8 cellular contexts compared by ENCODE assay signal in the genomic region with DNA sequence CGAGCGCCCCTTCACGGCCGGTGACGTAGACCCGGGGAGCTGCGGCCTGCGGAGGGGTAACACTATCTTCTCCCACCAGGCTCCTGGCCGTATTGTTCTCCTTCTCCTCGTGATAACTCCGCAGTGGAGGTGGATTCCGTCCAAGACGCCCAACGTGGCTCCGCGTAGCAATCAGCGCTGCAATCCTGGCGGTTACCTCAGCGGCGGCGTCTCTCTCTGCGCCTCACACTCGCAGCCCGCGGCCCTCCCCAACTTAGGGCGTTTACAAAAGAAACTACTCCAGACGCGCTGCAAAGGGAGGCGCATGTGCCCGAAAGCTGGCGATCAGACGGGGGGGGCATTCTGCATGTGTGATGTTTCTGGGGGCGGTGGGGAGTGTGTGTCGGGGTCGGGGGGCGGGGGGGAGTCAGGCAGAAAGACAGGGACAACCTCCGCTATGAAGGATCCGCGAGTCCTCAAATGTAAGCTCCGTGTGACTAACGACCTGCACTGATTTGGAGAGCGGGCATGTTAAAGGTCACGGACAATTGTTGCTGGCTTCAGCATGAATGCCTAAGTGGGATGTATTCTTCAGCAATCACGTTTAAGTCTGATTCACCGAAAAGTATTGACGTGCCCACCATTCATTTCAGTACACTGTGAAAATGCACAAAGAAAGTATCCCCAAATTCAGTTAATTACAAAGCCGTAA. TPM values are rescaled to one million over a fixed set of nuclear protein-coding genes. Genes with fewer than 3 reads are reported as not detected.
A peak's percentile ranks its signal among the peaks of the same experiment; 100 is the strongest.
DNase-seq lines count a peak whose midpoint lies in the region; ATAC-seq and TF ChIP-seq lines count a peak whose summit lies in the region.

No MANE protein-coding gene starts in this region.

- H3K9me3 Mint-ChIP-seq in activated T-helper 17 cell treated with anti-CD3 and anti-CD28 coated beads, Interleukin-2, amount 50 U/mL, for 72 hours, result no peaks in the 10 kb centered on the region

- H3K4me1 Mint-ChIP-seq in activated T-helper 17 cell treated with anti-CD3 and anti-CD28 coated beads, Interleukin-2, amount 50 U/mL, for 72 hours, result peaks cover 8% of the 10 kb centered on the region

- no peak for ATAC-seq in activated T-helper 17 cell treated with anti-CD3 and anti-CD28 coated beads, Interleukin-2, amount 50 U/mL, for 72 hours (replicated peaks)
- no peak for ATAC-seq in HG03571 (IDR thresholded peaks at IDR 0.05; ENCODE audit: unreplicated experiment)

- H3K36me3 ChIP-seq in cardiac muscle cell (no peaks in the 10 kb centered on the region), parathyroid adenoma (ENCODE audit: control insufficient read depth, insufficient read depth, low read length) (no peaks in the 10 kb centered on the region)

- TF ChIP-seq CTCF in GM12865 (IDR thresholded peaks at IDR 0.05; ENCODE audit: insufficient read depth, low read depth, low read length, missing control alignments) (no peak), cardiac muscle cell (IDR thresholded peaks at IDR 0.05; ENCODE audit: low read depth, low read length) (no peak), parathyroid adenoma (IDR thresholded peaks at IDR 0.05) (no peak)

- H3K4me3 Mint-ChIP-seq in activated T-helper 17 cell treated with anti-CD3 and anti-CD28 coated beads, Interleukin-2, amount 50 U/mL, for 72 hours, result peak overlapping the region; percentile 80

- H3K9me3 ChIP-seq in cardiac muscle cell (ENCODE audit: low read depth) (no peaks in the 10 kb centered on the region), parathyroid adenoma (ENCODE audit: control insufficient read depth, low read length) (no peaks in the 10 kb centered on the region)

- H3K27me3 ChIP-seq in cardiac muscle cell (no peaks in the 10 kb centered on the region), parathyroid adenoma (ENCODE audit: control insufficient read depth, insufficient read depth, low read length) (no peaks in the 10 kb centered on the region)

- DNase-seq in GM12865 (ENCODE audit: low read depth) (peak; percentile 31), NCI-H460 (ENCODE audit: extremely low read depth, low read depth) (peak; percentile 63), cardiac muscle cell (ENCODE audit: low read depth in 1 of 2, low spot score in 1 of 2) (peak; percentile 57 to 92), NCI-H1048 (lab: John Stamatoyannopoulos, UW) (no peak), NCI-H524 treated with DMSO at 0.1 percent for 48 hours (lab: John Stamatoyannopoulos, UW) (no peak)

- H3K27me3 Mint-ChIP-seq in activated T-helper 17 cell treated with anti-CD3 and anti-CD28 coated beads, Interleukin-2, amount 50 U/mL, for 72 hours, result no peaks in the 10 kb centered on the region

- H3K27ac ChIP-seq in cardiac muscle cell (no peak overlapping the region), parathyroid adenoma (peak overlapping the region; percentile 51)

- peaks cover 13% of the 10 kb centered on the region for H3K36me3 Mint-ChIP-seq in activated T-helper 17 cell treated with anti-CD3 and anti-CD28 coated beads, Interleukin-2, amount 50 U/mL, for 72 hours (ENCODE audit: low read depth)

- H3K4me2 ChIP-seq in parathyroid adenoma (ENCODE audit: low read length), result peak overlapping the region; percentile 87

- H3K4me3 ChIP-seq in GM12865 (ENCODE audit: low read depth, low read length), result peak overlapping the region; percentile 89
- peak overlapping the region; percentile 48 for H3K4me3 ChIP-seq in cardiac muscle cell
- peak overlapping the region; percentile 72 for H3K4me3 ChIP-seq in parathyroid adenoma (ENCODE audit: low read depth, low read length)

- H2AFZ ChIP-seq in parathyroid adenoma, result peak overlapping the region; percentile 83

- H3K79me2 ChIP-seq in parathyroid adenoma, result no peaks in the 10 kb centered on the region

- H3K4me1 ChIP-seq in cardiac muscle cell (ENCODE audit: low read depth), result no peaks in the 10 kb centered on the region
- peaks cover 3% of the 10 kb centered on the region for H3K4me1 ChIP-seq in parathyroid adenoma

- H3K27ac Mint-ChIP-seq in activated T-helper 17 cell treated with anti-CD3 and anti-CD28 coated beads, Interleukin-2, amount 50 U/mL, for 72 hours, result peak overlapping the region; percentile 52

- H3K9ac ChIP-seq in parathyroid adenoma, result no peak overlapping the region

RNA-seq across cellular contexts. Expression of a gene that starts 1.3 kb away (rescaled TPM):
- total RNA-seq in NCI-H460 (2014; rRNA removed; shearing (Covaris generic)), result 19.3 and 22.5 TPM in 2 replicates
- polyA plus RNA-seq in NCI-H460 (2014; cell fraction: nucleus; rRNA removed), result 11.5 and 19.8 TPM in 2 replicates
- 10 to 100 TPM in 1 of 2 donors, 1 to 10 TPM in 1; 3.7 to 22.8 TPM for total RNA-seq in activated T-helper 17 cell treated with anti-CD3 and anti-CD28 coated beads, Interleukin-2, amount 50 U/mL, for 72 hours
- 44.7 and 78.6 TPM in 2 replicates for total RNA-seq in cardiac muscle cell
- polyA plus RNA-seq in cardiac muscle cell, result 17.0 and 26.2 TPM in 2 replicates

Comparison
In these comparisons a context has a peak if more than half of its experiments do, and no peak if none do; other contexts are left out.
1. DNase-seq: peak in GM12865 (single experiment), NCI-H460 (single experiment) and cardiac muscle cell (2 of 2); none in NCI-H1048 (single experiment) and NCI-H524 treated with DMSO at 0.1 percent for 48 hours (single experiment).
2. Peak in every context shown above with its lines, with median percentiles within 50 percentile points of each other: H3K4me3 ChIP-seq.